In genomic region chr12:122965851-122966742, GRCh38 we compare ENCODE assay signal across 8 cellular contexts. TPM values are rescaled to one million over a fixed set of nuclear protein-coding genes. Genes with fewer than 3 reads are reported as not detected.
DNase-seq lines count a peak whose midpoint lies in the region; ATAC-seq and TF ChIP-seq lines count a peak whose summit lies in the region.

Gene ABCB9 (minus strand): TSS chr12:122966463. CDS start chr12:122960235, 6,228 bp downstream.

- no peaks in the 10 kb centered on the region for H3K27me3 Mint-ChIP-seq in chondrocyte (ENCODE audit: low read depth)

- peaks cover 17% of the 10 kb centered on the region for H3K4me1 Mint-ChIP-seq in chondrocyte (ENCODE audit: low read depth)

- H3K27me3 ChIP-seq in kidney epithelial cell (ENCODE audit: control insufficient read depth, insufficient read depth, low read length), result no peaks in the 10 kb centered on the region

- H3K36me3 ChIP-seq in kidney epithelial cell (ENCODE audit: control insufficient read depth, insufficient read depth, low read length), result no peaks in the 10 kb centered on the region

- H3K9me3 Mint-ChIP-seq in chondrocyte (ENCODE audit: low read depth), result no peaks in the 10 kb centered on the region

- ATAC-seq in HG03066 (IDR thresholded peaks at IDR 0.05; ENCODE audit: low read depth, unreplicated experiment) (peak; percentile 68), HG02571 (IDR thresholded peaks at IDR 0.05; ENCODE audit: unreplicated experiment) (no peak)

- H3K4me3 ChIP-seq in kidney epithelial cell (ENCODE audit: low read depth, low read length), result peak within 1 kb of the TSS; percentile 86

- TF ChIP-seq POLR2A in GM15510 (IDR thresholded peaks at IDR 0.05; ENCODE audit: borderline replicate concordance, extremely low read depth, insufficient read length), result peak; percentile 45

- peak within 1 kb of the TSS; percentile 72 for H3K4me3 Mint-ChIP-seq in chondrocyte (ENCODE audit: unreplicated experiment)

- H3K36me3 Mint-ChIP-seq in chondrocyte (ENCODE audit: low read depth), result no peaks in the 10 kb centered on the region

- H3K27ac Mint-ChIP-seq in chondrocyte (ENCODE audit: unreplicated experiment), result no peak within 1 kb of the TSS

- TF ChIP-seq CTCF in chondrocyte (IDR thresholded peaks at IDR 0.05) (peak; percentile 6), kidney epithelial cell (IDR thresholded peaks at IDR 0.05; ENCODE audit: insufficient read depth, low read length, poor library complexity, severe bottlenecking) (peak; percentile 2)

- DNase-seq in NCI-H345 (lab: John Stamatoyannopoulos, UW), result peak; percentile 95
- peak; percentile 94 to 98 for DNase-seq in activated CD4-positive, alpha-beta T cell treated with anti-CD3 and anti-CD28 coated beads for 24 hours (ENCODE audit: low read depth in 2 of 2)
- peak; percentile 95 for DNase-seq in chondrocyte (ENCODE audit: low spot score)
- DNase-seq in kidney epithelial cell (ENCODE audit: low read depth), result peak; percentile 62
- DNase-seq in stimulated activated CD4-positive, alpha-beta T cell treated with anti-CD3 and anti-CD28 coated beads, Interleukin-15, amount 100 ng/mL, for 24 hours, result peak; percentile 96

RNA-seq across cellular contexts. Expression of gene ABCB9, which starts in this region (rescaled TPM):
- 12.9 to 21.6 TPM (median 14.2 TPM) in 3 replicates for total RNA-seq in chondrocyte
- 10.6 and 12.3 TPM in 2 replicates for total RNA-seq in kidney epithelial cell
